ENCODE assay signal across 15 cellular contexts in the genomic region with DNA sequence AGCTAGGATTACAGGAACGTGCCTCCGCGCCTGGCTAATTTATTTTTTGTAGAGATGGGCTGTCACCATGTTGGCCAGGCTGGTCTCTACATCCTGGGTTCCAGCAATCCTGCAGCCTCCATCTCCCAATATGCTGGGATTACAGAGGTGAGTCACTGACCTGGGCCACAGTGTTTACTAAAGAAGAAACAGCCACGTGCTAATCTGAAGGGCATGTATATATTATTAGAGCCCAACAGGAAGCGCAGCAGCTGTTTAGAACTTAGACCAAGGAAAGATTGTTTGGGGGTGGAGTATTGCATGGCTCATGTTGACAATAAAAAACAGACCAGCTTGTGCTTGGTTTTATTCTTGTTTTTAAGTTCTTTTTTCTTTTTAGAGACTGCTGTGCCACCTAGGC.
DNase-seq lines count a peak whose midpoint lies in the region; ATAC-seq and TF ChIP-seq lines count a peak whose summit lies in the region.
"Had no signal": no experiment of that assay in that cellular context is flagged by ENCODE, and none has a peak within 500 bp of the region (broad histone marks: within the 10 kb centered on the region; RNA-seq: fewer than 3 reads in every experiment).

No MANE protein-coding gene starts in this region.

- no peak for TF ChIP-seq CTCF in fibroblast of villous mesenchyme (IDR thresholded peaks at IDR 0.05; ENCODE audit: insufficient read depth, low read depth, low read length)
- no peak for TF ChIP-seq CTCF in transverse colon (IDR thresholded peaks at IDR 0.05)

- H3K4me1 ChIP-seq in transverse colon: no peaks in the 10 kb centered on the region

- H3K27ac ChIP-seq in transverse colon: no peak overlapping the region
- H3K27ac ChIP-seq: BLaER1 treated with 17β-estradiol and CSF1 and Interleukin-3, amounts not matched to agents 10 nM and 100 nM; neural progenitor cell had no signal

- in situ Hi-C loops in transverse colon (cut with MboI; ENCODE audit: low pct_ligation_motif_present in 1 of 4, low pct_unique_long_range_greater_than_20kb in 1 of 4, low sequenced_read_pairs in 3 of 4): loop anchor here in 1 of 4 donors (25.0 kb wide), 1 partner anchor 1011 kb away; no protein-coding TSS in a partner anchor

- WGBS in transverse colon (ENCODE audit: low coverage in 1 of 2), 2 donors: 62% methylated on average over 5 of the region's 5 CpGs; no CpG with 5 or more reads in 1 of the 2 donors

- no peak for TF ChIP-seq EP300 in transverse colon (IDR thresholded peaks at IDR 0.05; ENCODE audit: low read depth)

- H3K27me3 ChIP-seq in transverse colon: peaks cover 7% of the 10 kb centered on the region
- H3K27me3 ChIP-seq: BLaER1 treated with 17β-estradiol and CSF1 and Interleukin-3, amounts not matched to agents 10 nM and 100 nM; neural progenitor cell had no signal

- DNase-seq in AG08396 (ENCODE audit: low spot score) (peak; percentile 68), ELR (ENCODE audit: low read depth) (peak; percentile 68), NCI-H226 (peak; percentile 41), fibroblast of villous mesenchyme (ENCODE audit: low read depth) (peak; percentile 87), transverse colon (no peak)
- no peak for DNase-seq in activated CD4-positive, CD25-positive, alpha-beta regulatory T cell treated with anti-CD3 and anti-CD28 coated beads, Interleukin-2, amount 50 U/mL, for 72 hours
- DNase-seq: activated CD8-positive, alpha-beta memory T cell treated with anti-CD3 and anti-CD28 coated beads for 24 hours; activated effector memory CD4-positive, alpha-beta T cell treated with Interleukin-2 at 50 U/mL for 16 hours; glutamatergic neuron; KBM-7; NCI-H524 treated with DMSO at 0.1 percent for 48 hours had no signal

- no peak for TF ChIP-seq POLR2A in transverse colon (IDR thresholded peaks at IDR 0.05)

- no peaks in the 10 kb centered on the region for H3K9me3 ChIP-seq in transverse colon
- H3K9me3 ChIP-seq: BLaER1 treated with 17β-estradiol and CSF1 and Interleukin-3, amounts not matched to agents 10 nM and 100 nM had no signal

- ATAC-seq in HG02884 (IDR thresholded peaks at IDR 0.05; ENCODE audit: unreplicated experiment) (no peak), HG03571 (IDR thresholded peaks at IDR 0.05; ENCODE audit: unreplicated experiment) (no peak)

- no peaks in the 10 kb centered on the region for H3K36me3 ChIP-seq in transverse colon
- H3K36me3 ChIP-seq: BLaER1 treated with 17β-estradiol and CSF1 and Interleukin-3, amounts not matched to agents 10 nM and 100 nM; neural progenitor cell had no signal

- H3K4me3 ChIP-seq in fibroblast of villous mesenchyme (ENCODE audit: low read depth, low read length) (no peak overlapping the region), transverse colon (no peak overlapping the region)
- H3K4me3 ChIP-seq: BLaER1 treated with 17β-estradiol and CSF1 and Interleukin-3, amounts not matched to agents 10 nM and 100 nM; neural progenitor cell had no signal

- intact Hi-C loops in transverse colon (cut with DNase I; ENCODE audit: low total_unique reads): no loop called here

Comparison
In these comparisons a context has a peak if more than half of its experiments do, and no peak if none do; other contexts are left out.
1. DNase-seq: peak in AG08396 (single experiment), ELR (single experiment), NCI-H226 (single experiment) and fibroblast of villous mesenchyme (single experiment); none in transverse colon (single experiment) and activated CD4-positive, CD25-positive, alpha-beta regulatory T cell treated with anti-CD3 and anti-CD28 coated beads, Interleukin-2, amount 50 U/mL, for 72 hours (single experiment).